Comparison of ENCODE assay signal across 18 cellular contexts in the genomic region with DNA sequence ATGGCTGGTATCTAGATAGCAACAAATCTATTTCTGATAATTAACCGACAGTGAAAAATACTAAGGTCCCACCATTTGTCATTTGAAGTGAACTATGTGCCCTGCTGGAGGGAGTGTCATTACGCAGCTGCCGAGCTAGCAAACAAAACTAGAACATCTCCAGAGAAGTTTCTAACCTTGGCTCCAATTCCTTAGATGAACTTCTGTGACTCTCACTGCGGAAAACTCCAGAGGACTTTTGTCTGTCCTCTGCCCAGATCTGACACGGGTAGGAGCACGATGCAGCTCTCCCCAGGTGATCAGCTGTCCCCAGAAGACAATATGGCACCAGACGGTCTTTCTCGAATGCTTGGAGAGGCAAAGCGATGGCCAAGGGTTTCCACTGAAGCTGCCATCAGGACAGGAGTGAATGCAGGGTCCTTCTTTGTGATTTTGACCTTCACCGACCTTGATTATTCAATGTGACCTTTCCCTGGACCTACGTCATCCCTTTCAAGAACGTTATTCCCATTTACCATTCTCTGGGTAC.
"Had no signal": no experiment of that assay in that cellular context is flagged by ENCODE, and none has a peak within 500 bp of the region (broad histone marks: within the 10 kb centered on the region; RNA-seq: fewer than 3 reads in every experiment).

No MANE protein-coding gene starts in this region.

- DNase-seq: dermis blood vessel endothelial cell; effector memory CD8-positive, alpha-beta T cell; hypothalamus; left ventricle myocardium superior; lower lobe of right lung; natural killer cell; stimulated activated CD4-positive, alpha-beta T cell treated with anti-CD3 and anti-CD28 coated beads, Interleukin-2, amount 100 ng/mL, for 24 hours; stimulated activated CD4-positive, alpha-beta T cell treated with anti-CD3 and anti-CD28 coated beads, Interleukin-4, amount 100 ng/mL, for 24 hours; stimulated activated naive CD4-positive, alpha-beta T cell treated with Interleukin-2 at 50 U/mL for 16 hours; substantia nigra; testis; upper lobe of left lung had no signal

- H3K4me3 Mint-ChIP-seq: effector memory CD8-positive, alpha-beta T cell; natural killer cell; stimulated activated effector memory CD8-positive, alpha-beta T cell treated with anti-CD3 and anti-CD28 coated beads, Interleukin-12 subunit alpha, Interleukin-12 subunit beta, amount 100 ng/mL, for 72 hours had no signal

- H3K4me1 ChIP-seq: lower lobe of right lung, prostate gland, right atrium auricular region, testis, tibial nerve, upper lobe of left lung had no signal

- ATAC-seq: effector memory CD8-positive, alpha-beta T cell; left ventricle myocardium superior; lower lobe of right lung; natural killer cell; sciatic nerve; stimulated activated effector memory CD8-positive, alpha-beta T cell treated with anti-CD3 and anti-CD28 coated beads, Interleukin-12 subunit alpha, Interleukin-12 subunit beta, amount 100 ng/mL, for 72 hours had no signal

- H3K4me1 Mint-ChIP-seq: natural killer cell; stimulated activated effector memory CD8-positive, alpha-beta T cell treated with anti-CD3 and anti-CD28 coated beads, Interleukin-12 subunit alpha, Interleukin-12 subunit beta, amount 100 ng/mL, for 72 hours had no signal

- H3K27ac ChIP-seq: coronary artery, lower lobe of right lung, prostate gland, right atrium auricular region, testis, tibial nerve, upper lobe of left lung had no signal

- H3K36me3 ChIP-seq: lower lobe of right lung, prostate gland, right atrium auricular region, tibial nerve, upper lobe of left lung had no signal

- H3K27ac Mint-ChIP-seq: effector memory CD8-positive, alpha-beta T cell; natural killer cell; stimulated activated effector memory CD8-positive, alpha-beta T cell treated with anti-CD3 and anti-CD28 coated beads, Interleukin-12 subunit alpha, Interleukin-12 subunit beta, amount 100 ng/mL, for 72 hours had no signal

- H3K9me3 ChIP-seq: lower lobe of right lung, prostate gland, right atrium auricular region, testis, tibial nerve, upper lobe of left lung had no signal

- H3K27me3 ChIP-seq: right atrium auricular region, testis, upper lobe of left lung had no signal

- H3K36me3 Mint-ChIP-seq: natural killer cell; stimulated activated effector memory CD8-positive, alpha-beta T cell treated with anti-CD3 and anti-CD28 coated beads, Interleukin-12 subunit alpha, Interleukin-12 subunit beta, amount 100 ng/mL, for 72 hours had no signal

- H3K9me3 Mint-ChIP-seq: effector memory CD8-positive, alpha-beta T cell; natural killer cell; stimulated activated effector memory CD8-positive, alpha-beta T cell treated with anti-CD3 and anti-CD28 coated beads, Interleukin-12 subunit alpha, Interleukin-12 subunit beta, amount 100 ng/mL, for 72 hours had no signal

- H3K4me3 ChIP-seq: coronary artery, lower lobe of right lung, prostate gland, right atrium auricular region, testis, tibial nerve, upper lobe of left lung had no signal
